In genomic region chr19:43847246-43847645, GRCh38 we compare ENCODE assay signal across 29 cellular contexts. TPM values are rescaled to one million over a fixed set of nuclear protein-coding genes. Genes with fewer than 3 reads are reported as not detected.
DNase-seq lines count a peak whose midpoint lies in the region; ATAC-seq, FAIRE-seq and TF ChIP-seq lines count a peak whose summit lies in the region.
"Had no signal": no experiment of that assay in that cellular context is flagged by ENCODE, and none has a peak within 500 bp of the region (broad histone marks: within the 10 kb centered on the region; RNA-seq: fewer than 3 reads in every experiment).

No MANE protein-coding gene starts in this region.

- H3K4me2 ChIP-seq in BLaER1 = no peak overlapping the region
- no peak overlapping the region for H3K4me2 ChIP-seq in HCT116 (ENCODE audit: low read length)
- no peak overlapping the region for H3K4me2 ChIP-seq in GM12878 (ENCODE audit: control insufficient read depth, insufficient read depth)
- no peak overlapping the region for H3K4me2 ChIP-seq in mesendoderm (ENCODE audit: low read length)
- H3K4me2 ChIP-seq: neural progenitor cell had no signal

- H3K4me1 ChIP-seq in BLaER1 (no peaks in the 10 kb centered on the region), HCT116 (ENCODE audit: control insufficient read depth in 1 of 2, insufficient read depth in 2 of 2, low read length in 2 of 2) (no peaks in the 10 kb centered on the region), GM12878 (ENCODE audit: control insufficient read depth, insufficient read depth, low read length) (no peaks in the 10 kb centered on the region), mesendoderm (ENCODE audit: control insufficient read depth, low read depth, low read length) (no peaks in the 10 kb centered on the region)
- H3K4me1 ChIP-seq: neural progenitor cell, pancreas, Peyer's patch had no signal

- H2BK5ac ChIP-seq in mesendoderm (ENCODE audit: low read length) = no peak overlapping the region

- H2AK5ac ChIP-seq in mesendoderm (ENCODE audit: low read length) = no peak overlapping the region

- H3K56ac ChIP-seq in mesendoderm (ENCODE audit: low read length) = no peak overlapping the region

- H3K36me3 ChIP-seq in BLaER1 (peaks cover 76% of the 10 kb centered on the region), HCT116 (ENCODE audit: control insufficient read depth in 1 of 2, insufficient read depth in 2 of 2, low read length in 2 of 2) (peaks cover 7 to 35% of the 10 kb centered on the region in 2 experiments; a peak in 3 of 4 replicates), GM12878 (ENCODE audit: control insufficient read depth in 2 of 2, insufficient read depth in 2 of 2, low read length in 1 of 2) (no peaks in the 10 kb centered on the region; a peak in 1 of 4 replicates), mesendoderm (ENCODE audit: control insufficient read depth, insufficient read depth, low read length) (peaks cover 1% of the 10 kb centered on the region)

- H2AFZ ChIP-seq in HCT116 (ENCODE audit: low read depth, low read length, poor library complexity, severe bottlenecking) (no peak overlapping the region), GM12878 (ENCODE audit: control insufficient read depth, low read depth, low read length) (no peak overlapping the region)
- H2AFZ ChIP-seq: neural progenitor cell had no signal

- no peaks in the 10 kb centered on the region for H3K79me1 ChIP-seq in mesendoderm (ENCODE audit: low read length)

- BruUV-seq in HCT116 (replicated peaks; lab: Mats Ljungman, UMichigan) = no TSS peak
- BruUV-seq in GM12878 (replicated peaks; lab: Mats Ljungman, UMichigan) = no TSS peak

- H3K9ac ChIP-seq in BLaER1 (no peak overlapping the region), HCT116 (ENCODE audit: low read length) (no peak overlapping the region), GM12878 (ENCODE audit: control insufficient read depth, insufficient read depth, low read length) (no peak overlapping the region), mesendoderm (ENCODE audit: low read length) (no peak overlapping the region)
- H3K9ac ChIP-seq: neural progenitor cell had no signal

- no peak overlapping the region for H2BK120ac ChIP-seq in mesendoderm (ENCODE audit: low read depth, low read length)

- peak overlapping the region; percentile 11; the same call in 1 of the 2 replicates for H3K4me3 ChIP-seq in BLaER1
- H3K4me3 ChIP-seq in HCT116 (replicated peaks in 1 of 2; ENCODE audit: low read depth in 1 of 2, low read length in 2 of 2) = no peak overlapping the region
- H3K4me3 ChIP-seq in GM12878 = no peak overlapping the region
- H3K4me3 ChIP-seq in mesendoderm (ENCODE audit: low read length) = no peak overlapping the region
- H3K4me3 ChIP-seq: neural progenitor cell, pancreas, Peyer's patch had no signal

- no peak overlapping the region for H2BK15ac ChIP-seq in mesendoderm (replicated peaks; ENCODE audit: low read depth)

- no peak for ATAC-seq in HCT116
- ATAC-seq in GM12878 = no peak
- no peak for ATAC-seq in GM18909 (IDR thresholded peaks at IDR 0.05; ENCODE audit: poor library complexity, unreplicated experiment)
- ATAC-seq in HG02571 (IDR thresholded peaks at IDR 0.05; ENCODE audit: unreplicated experiment) = no peak
- ATAC-seq: activated CD8-positive, alpha-beta T cell treated with anti-CD3 and anti-CD28 coated beads for 36 hours; left colon; pancreas had no signal

- H3K27ac ChIP-seq in BLaER1 = no peak overlapping the region
- H3K27ac ChIP-seq in HCT116 (ENCODE audit: low read depth, low read length) = no peak overlapping the region
- no peak overlapping the region for H3K27ac ChIP-seq in GM12878 (ENCODE audit: control insufficient read depth, insufficient read depth)
- no peak overlapping the region for H3K27ac ChIP-seq in mesendoderm (ENCODE audit: low read depth, low read length)
- H3K27ac ChIP-seq: brain microvascular endothelial cell, neural progenitor cell, pancreas, Peyer's patch had no signal

- H3K4ac ChIP-seq in mesendoderm (ENCODE audit: low read depth, low read length) = no peak overlapping the region

- in situ Hi-C loops in GM12878 (cut with MboI) = no loop called here

- H4K5ac ChIP-seq in mesendoderm (ENCODE audit: low read length) = no peak overlapping the region

- TF ChIP-seq EP300 in GM12878 (IDR thresholded peaks at IDR 0.05; ENCODE audit: borderline replicate concordance in 1 of 2, control insufficient read depth in 1 of 2, low read depth in 2 of 2, low read length in 2 of 2) = no peak

- H3K9me3 ChIP-seq in BLaER1 (peaks cover 95% of the 10 kb centered on the region), HCT116 (ENCODE audit: control insufficient read depth in 1 of 2, insufficient read depth in 1 of 2, low read depth in 1 of 2, low read length in 2 of 2) (peaks cover 38 to 56% of the 10 kb centered on the region in 2 experiments), GM12878 (replicated peaks; ENCODE audit: control insufficient read depth, insufficient read depth, low read length) (peaks cover 24% of the 10 kb centered on the region)

- SMC1A ChIA-PET in GM12878 (lab: Charles Lee; ENCODE audit: uncharacterized antibody, unreplicated experiment) = no interaction called here

- H3K9me2 ChIP-seq in HCT116 (ENCODE audit: insufficient read depth) = no peaks in the 10 kb centered on the region

- no peaks in the 10 kb centered on the region for H3K79me2 ChIP-seq in HCT116 (ENCODE audit: insufficient read depth, low read length)
- H3K79me2 ChIP-seq in GM12878 (ENCODE audit: control insufficient read depth, insufficient read depth, low read length) = no peaks in the 10 kb centered on the region
- H3K79me2 ChIP-seq in mesendoderm (ENCODE audit: control insufficient read depth, insufficient read depth, low read length) = no peaks in the 10 kb centered on the region

- POLR2A ChIA-PET in HCT116 (lab: Charles Lee) = no interaction called here
- POLR2A ChIA-PET in GM12878 (lab: Charles Lee) = no interaction called here

- H3K27me3 ChIP-seq in BLaER1 = no peaks in the 10 kb centered on the region
- H3K27me3 ChIP-seq in HCT116 (ENCODE audit: insufficient read depth, low read length) = no peaks in the 10 kb centered on the region
- no peaks in the 10 kb centered on the region for H3K27me3 ChIP-seq in GM12878 (replicated peaks in 1 of 2; ENCODE audit: control insufficient read depth in 2 of 2, insufficient read depth in 2 of 2, low read length in 1 of 2)
- H3K27me3 ChIP-seq in mesendoderm (ENCODE audit: insufficient read depth, low read length, poor library complexity) = no peaks in the 10 kb centered on the region
- H3K27me3 ChIP-seq: brain microvascular endothelial cell, neural progenitor cell, pancreas, Peyer's patch had no signal

- TF ChIP-seq POLR2A in HCT116 (IDR thresholded peaks at IDR 0.05; ENCODE audit: borderline replicate concordance, extremely low read depth, insufficient read depth, insufficient read length) (no peak), GM12878 (IDR thresholded peaks at IDR 0.05; ENCODE audit: low read depth, low read length) (no peak)

- FAIRE-seq in GM12878 (lab: Jason Lieb, UNC) = no peak
- FAIRE-seq: pancreas, urothelium cell line had no signal

- H4K20me1 ChIP-seq in BLaER1 (no peaks in the 10 kb centered on the region), HCT116 (ENCODE audit: insufficient read depth) (no peaks in the 10 kb centered on the region), GM12878 (ENCODE audit: control insufficient read depth, insufficient read depth) (no peaks in the 10 kb centered on the region)

- TF ChIP-seq CTCF in HCT116 (IDR thresholded peaks at IDR 0.05 in 2 of 3, conservative IDR thresholded peaks at IDR 0.05 in 1 of 3; ENCODE audit: borderline replicate concordance in 1 of 3, insufficient read depth in 1 of 3, low read depth in 2 of 3, low read length in 2 of 3) (no peak), GM12878 (IDR thresholded peaks at IDR 0.05 in 2 of 3, conservative IDR thresholded peaks at IDR 0.05 in 1 of 3; ENCODE audit: control insufficient read depth in 2 of 3, extremely low read depth in 1 of 3, insufficient read depth in 1 of 3, low read depth in 3 of 3, low read length in 3 of 3) (no peak)

- WGBS in GM12878 (ENCODE audit: insufficient coverage, insufficient replicate concordance, low lambda C conversion rate, missing lambda C conversion rate) = 93% methylated on average over 1 of the region's 1 CpG
- no CpG with 5 or more reads among the region's 1 CpG for whole genome bisulfite sequencing in mesendoderm (ENCODE audit: extremely low coverage, insufficient coverage, low lambda C conversion rate)

- RAD21 ChIA-PET in HCT116 (lab: Charles Lee; ENCODE audit: low non-redundant PET in 1 of 2, low total read pairs in 2 of 2, uncharacterized antibody in 2 of 2, unreplicated experiment in 2 of 2) (no interaction called here), GM12878 (lab: Charles Lee; ENCODE audit: unreplicated experiment) (no interaction called here)

- H4K8ac ChIP-seq in mesendoderm (ENCODE audit: low read depth, low read length) = no peak overlapping the region

- TF ChIP-seq RAD21 in HCT116 (IDR thresholded peaks at IDR 0.05; ENCODE audit: low read depth) (no peak), GM12878 (IDR thresholded peaks at IDR 0.05; ENCODE audit: insufficient read depth, low read depth, low read length) (no peak)

- H3K18ac ChIP-seq in mesendoderm (ENCODE audit: low read length) = no peak overlapping the region

- no peak overlapping the region for H3K23ac ChIP-seq in mesendoderm (ENCODE audit: low read length)

- intact Hi-C loops in HCT116 (cut with micrococcal nuclease) (no loop called here), GM12878 (cut with micrococcal nuclease; ENCODE audit: unreplicated experiment) (no loop called here)

- no peak for DNase-seq in HCT116 (ENCODE audit: low read depth, low spot score)
- DNase-seq in GM12878 (ENCODE audit: low read depth, low spot score) = no peak
- DNase-seq in mesendoderm = peak; percentile 20
- DNase-seq in hepatic stellate cell (ENCODE audit: low spot score) = no peak
- no peak for DNase-seq in Ammon's horn (ENCODE audit: low spot score)
- DNase-seq: activated CD8-positive, alpha-beta T cell treated with anti-CD3 and anti-CD28 coated beads for 36 hours; activated naive CD4-positive, alpha-beta T cell treated with anti-CD3 and anti-CD28 coated beads, Interleukin-2, amount 10 ng/mL, durations not matched to agents 7 days and 5 days; AML-193; amygdala; brain microvascular endothelial cell; DMS53; GDM1; immature natural killer cell; Kasumi-1; left colon; NCI-H1436 treated with DMSO at 0.1 percent for 48 hours; NCI-H446; NCI-H748 treated with DMSO at 0.1 percent for 48 hours; pancreas; Peyer's patch; SHP77; stimulated activated CD8-positive, alpha-beta memory T cell treated with anti-CD3 and anti-CD28 coated beads, Interleukin-4, amount 100 ng/mL, for 48 hours had no signal

- CTCF ChIA-PET in HCT116 (lab: Charles Lee) = no interaction called here
- CTCF ChIA-PET in GM12878 (lab: Yijun Ruan, JAX) = interaction anchor here (0.6 kb wide), 1 partner anchor 371 kb away, joined by 3 read pairs; no protein-coding TSS in a partner anchor

RNA-seq across cellular contexts. Expression of gene ZNF283, which starts 20.1 kb away (rescaled TPM):
- total RNA-seq in HCT116 (2021; ENCODE audit: unreplicated experiment) (7.6 TPM), GM12878 (2014; rRNA removed) (4.3 and 4.9 TPM in 2 replicates), GM12878 (2014; rRNA removed; fragmentation: Illumina TruSeq; extraction: Trizol) (7.8 and 7.9 TPM in 2 replicates), GM12878 (2021) (5.1 and 5.4 TPM in 2 replicates)
- 1.6 and 2.7 TPM in 2 replicates for polyA plus RNA-seq in HCT116 (2012)
- 40.7 and 62.8 TPM in 2 replicates for total RNA-seq in GM12878 (2013; cell fraction: nucleolus; rRNA removed)
- 2.7 TPM for polyA plus RNA-seq in GM12878 (2011; ENCODE audit: low read depth)
- polyA plus RNA-seq in GM12878 (2011; rRNA removed) (5.6 and 11.4 TPM in 2 replicates), GM12878 (2014; fragmentation: Illumina TruSeq; extraction: Trizol) (3.0 and 6.7 TPM in 2 replicates), GM12878 (2014; fragmentation: Nextera tagmentation; extraction: Ambion mirVana) (1 to 10 TPM; 2.2 to 2.4 TPM), GM12878 (2014; rRNA removed) (3.1 and 3.8 TPM in 2 replicates), GM12878 (2016; fragmentation: Nextera tagmentation; extraction: Ambion mirVana) (1 to 10 TPM; 3.0 to 3.6 TPM)
- 1.5 and 2.6 TPM in 2 replicates for polyA plus RNA-seq in GM12878 (2011; cell fraction: cytosol; rRNA removed)
- polyA plus RNA-seq in GM12878 (2011; cell fraction: nucleus; rRNA removed) = 4.8 and 5.6 TPM in 2 replicates
- 3.9 and 4.4 TPM in 2 replicates for polyA plus RNA-seq in GM12878 (2012)
- 4.8 and 5.4 TPM in 2 replicates for polyA minus RNA-seq in GM12878 (2011; rRNA and poly(A)+ RNA removed)
- polyA minus RNA-seq in GM12878 (2011; cell fraction: cytosol; rRNA and poly(A)+ RNA removed) = 2.0 and 5.5 TPM in 2 replicates
- 5.4 and 6.1 TPM in 2 replicates for polyA minus RNA-seq in GM12878 (2011; cell fraction: nucleus; rRNA and poly(A)+ RNA removed)
- polyA plus RNA-seq in mesendoderm (2013, experiment 1 of 2) = 3.2 TPM
- polyA plus RNA-seq in mesendoderm (2013, experiment 2 of 2) = 3.0 TPM

RNA-seq across cellular contexts. Expression of gene ZNF404, which starts 36.5 kb away (rescaled TPM):
- total RNA-seq in HCT116 (2021; ENCODE audit: unreplicated experiment) = not detected
- polyA plus RNA-seq in HCT116 (2012) = 0.03 and 0.11 TPM in 2 replicates
- total RNA-seq in GM12878 (2013; cell fraction: nucleolus; rRNA removed) = 14.0 and 16.7 TPM in 2 replicates
- 0.11 and 0.38 TPM in 2 replicates for total RNA-seq in GM12878 (2014; rRNA removed)
- total RNA-seq in GM12878 (2014; rRNA removed; fragmentation: Illumina TruSeq; extraction: Trizol) = 0.72 and 1.0 TPM in 2 replicates
- total RNA-seq in GM12878 (2021) = 0.36 and 0.64 TPM in 2 replicates
- polyA plus RNA-seq in GM12878 (2011; ENCODE audit: low read depth) = 1.9 TPM
- 2.3 and 5.5 TPM in 2 replicates for polyA plus RNA-seq in GM12878 (2011; rRNA removed)
- polyA plus RNA-seq in GM12878 (2011; cell fraction: cytosol; rRNA removed) = 0.67 and 1.6 TPM in 2 replicates
- 1.8 and 3.5 TPM in 2 replicates for polyA plus RNA-seq in GM12878 (2011; cell fraction: nucleus; rRNA removed)
- 3.5 and 4.9 TPM in 2 replicates for polyA plus RNA-seq in GM12878 (2012)
- 1.2 and 1.5 TPM in 2 replicates for polyA plus RNA-seq in GM12878 (2014; fragmentation: Illumina TruSeq; extraction: Trizol)
- under 1 TPM; 0.31 to 0.42 TPM for polyA plus RNA-seq in GM12878 (2014; fragmentation: Nextera tagmentation; extraction: Ambion mirVana)
- polyA plus RNA-seq in GM12878 (2014; rRNA removed) = 0.18 and 0.63 TPM in 2 replicates
- polyA plus RNA-seq in GM12878 (2016; fragmentation: Nextera tagmentation; extraction: Ambion mirVana) = under 1 TPM in 1 of 2 experiments, not detected in 1; 0.68 TPM
- 0.82 and 0.88 TPM in 2 replicates for polyA minus RNA-seq in GM12878 (2011; rRNA and poly(A)+ RNA removed)
- not detected in 2 replicates for polyA minus RNA-seq in GM12878 (2011; cell fraction: cytosol; rRNA and poly(A)+ RNA removed)
- polyA minus RNA-seq in GM12878 (2011; cell fraction: nucleus; rRNA and poly(A)+ RNA removed) = 0.96 and 1.1 TPM in 2 replicates
- polyA plus RNA-seq in mesendoderm (2013, experiment 1 of 2) = 5.3 TPM
- 5.0 TPM for polyA plus RNA-seq in mesendoderm (2013, experiment 2 of 2)

RNA-seq across cellular contexts. Expression of gene LYPD5, which starts 45.0 kb away (rescaled TPM):
- total RNA-seq in HCT116 (2021; ENCODE audit: unreplicated experiment) (7.6 TPM), GM12878 (2014; rRNA removed) (0.76 and 1.4 TPM in 2 replicates), GM12878 (2014; rRNA removed; fragmentation: Illumina TruSeq; extraction: Trizol) (0.37 and 0.40 TPM in 2 replicates), GM12878 (2021) (0.69 and 1.5 TPM in 2 replicates)
- 9.0 and 10.2 TPM in 2 replicates for polyA plus RNA-seq in HCT116 (2012)
- total RNA-seq in GM12878 (2013; cell fraction: nucleolus; rRNA removed) = 0.25 TPM in 1 of 2 replicates, not detected in the other
- polyA plus RNA-seq in GM12878 (2011; ENCODE audit: low read depth) = not detected
- polyA plus RNA-seq in GM12878 (2011; rRNA removed) (0.04 and 0.09 TPM in 2 replicates), GM12878 (2014; fragmentation: Illumina TruSeq; extraction: Trizol) (0.56 and 0.62 TPM in 2 replicates), GM12878 (2014; fragmentation: Nextera tagmentation; extraction: Ambion mirVana) (under 1 TPM in 1 of 2 experiments, not detected in 1; 0.24 TPM), GM12878 (2014; rRNA removed) (2.0 and 2.2 TPM in 2 replicates), GM12878 (2016; fragmentation: Nextera tagmentation; extraction: Ambion mirVana) (1 to 10 TPM; 1.1 to 1.5 TPM)
- 0.10 and 0.16 TPM in 2 replicates for polyA plus RNA-seq in GM12878 (2011; cell fraction: cytosol; rRNA removed)
- polyA plus RNA-seq in GM12878 (2011; cell fraction: nucleus; rRNA removed) = 0.37 TPM in 1 of 2 replicates, not detected in the other
- polyA plus RNA-seq in GM12878 (2012) = 0.23 and 0.51 TPM in 2 replicates
- polyA minus RNA-seq in GM12878 (2011; rRNA and poly(A)+ RNA removed) = not detected in 2 replicates
- polyA minus RNA-seq in GM12878 (2011; cell fraction: cytosol; rRNA and poly(A)+ RNA removed) = not detected in 2 replicates
- 0.36 TPM in 1 of 2 replicates, not detected in the other for polyA minus RNA-seq in GM12878 (2011; cell fraction: nucleus; rRNA and poly(A)+ RNA removed)
- 0.24 TPM for polyA plus RNA-seq in mesendoderm (2013, experiment 1 of 2)
- 0.15 TPM for polyA plus RNA-seq in mesendoderm (2013, experiment 2 of 2)
- total RNA-seq: A673, chondrocyte had no signal
